In genomic region chr3:13896473-13897154, GRCh38 we compare ENCODE assay signal across 8 cellular contexts. TPM values are rescaled to one million over a fixed set of nuclear protein-coding genes. Genes with fewer than 3 reads are reported as not detected.
DNase-seq lines count a peak whose midpoint lies in the region; ATAC-seq, FAIRE-seq and TF ChIP-seq lines count a peak whose summit lies in the region.

No MANE protein-coding gene starts in this region.

- 12 to 13% methylated on average over 12 of the region's 12 CpGs for WGBS in lower leg skin, 2 donors

- H3K4me3 ChIP-seq in colonic mucosa: no peak overlapping the region
- no peak overlapping the region for H3K4me3 ChIP-seq in lower leg skin (ENCODE audit: low read depth, poor library complexity, severe bottlenecking)

- peak overlapping the region in 1 of 2 donors; percentile 80 for H3K9ac ChIP-seq in colonic mucosa (ENCODE audit: low read depth in 2 of 2, low read length in 2 of 2)

- TF ChIP-seq POLR2A in lower leg skin (IDR thresholded peaks at IDR 0.05): no peak

- DNase-seq in Ammon's horn (ENCODE audit: low spot score) (peak; percentile 84), NCI-H1092 treated with DMSO at 0.1 percent for 48 hours (lab: John Stamatoyannopoulos, UW) (peak; percentile 52), colonic mucosa (peak; percentile 70), lower leg skin (ENCODE audit: low spot score in 2 of 2) (peak; percentile 55 to 85)
- peak; percentile 21 to 70 for DNase-seq in stimulated activated effector memory CD8-positive, alpha-beta T cell treated with anti-CD3 and anti-CD28 coated beads, Interleukin-12 subunit alpha, Interleukin-12 subunit beta, amount 100 ng/mL, for 72 hours (ENCODE audit: low spot score in 2 of 2)

- peak overlapping the region; percentile 86 for H3K4me3 Mint-ChIP-seq in stimulated activated effector memory CD8-positive, alpha-beta T cell treated with anti-CD3 and anti-CD28 coated beads, Interleukin-12 subunit alpha, Interleukin-12 subunit beta, amount 100 ng/mL, for 72 hours

- H3K9me3 Mint-ChIP-seq in stimulated activated effector memory CD8-positive, alpha-beta T cell treated with anti-CD3 and anti-CD28 coated beads, Interleukin-12 subunit alpha, Interleukin-12 subunit beta, amount 100 ng/mL, for 72 hours: peaks cover 11% of the 10 kb centered on the region

- H3K9me3 ChIP-seq in colonic mucosa: no peaks in the 10 kb centered on the region

- peak; percentile 57 for ATAC-seq in GM18867 (IDR thresholded peaks at IDR 0.05; ENCODE audit: unreplicated experiment)
- peak; percentile 50 for ATAC-seq in stimulated activated effector memory CD8-positive, alpha-beta T cell treated with anti-CD3 and anti-CD28 coated beads, Interleukin-12 subunit alpha, Interleukin-12 subunit beta, amount 100 ng/mL, for 72 hours
- ATAC-seq in GM18873 (IDR thresholded peaks at IDR 0.05; ENCODE audit: low FRiP score, unreplicated experiment): no peak

- no peaks in the 10 kb centered on the region for H3K4me1 ChIP-seq in colonic mucosa

- peaks cover 13% of the 10 kb centered on the region for H3K4me1 Mint-ChIP-seq in stimulated activated effector memory CD8-positive, alpha-beta T cell treated with anti-CD3 and anti-CD28 coated beads, Interleukin-12 subunit alpha, Interleukin-12 subunit beta, amount 100 ng/mL, for 72 hours

- H3K27ac ChIP-seq in colonic mucosa: no peak overlapping the region

- no peaks in the 10 kb centered on the region for H3K27me3 ChIP-seq in colonic mucosa

- peaks cover 11% of the 10 kb centered on the region for H3K36me3 Mint-ChIP-seq in stimulated activated effector memory CD8-positive, alpha-beta T cell treated with anti-CD3 and anti-CD28 coated beads, Interleukin-12 subunit alpha, Interleukin-12 subunit beta, amount 100 ng/mL, for 72 hours

- TF ChIP-seq CTCF in colonic mucosa (IDR thresholded peaks at IDR 0.05) (peak; percentile 59), lower leg skin (IDR thresholded peaks at IDR 0.05) (no peak)

- H3K36me3 ChIP-seq in colonic mucosa: no peaks in the 10 kb centered on the region

- FAIRE-seq in TTC549 (lab: Jason Lieb, UNC): peak; percentile 73

- H3K27ac Mint-ChIP-seq in stimulated activated effector memory CD8-positive, alpha-beta T cell treated with anti-CD3 and anti-CD28 coated beads, Interleukin-12 subunit alpha, Interleukin-12 subunit beta, amount 100 ng/mL, for 72 hours: peak overlapping the region; percentile 92

- intact Hi-C loops in colonic mucosa (cut with DNase I): loop anchor here (5.0 to 10.0 kb wide), 3 partner anchors 216 to 576 kb away; no protein-coding TSS in a partner anchor
- intact Hi-C loops in lower leg skin (cut with DNase I; ENCODE audit: low total_unique reads): loop anchor here (5.0 kb wide), 2 partner anchors 221 to 571 kb away; no protein-coding TSS in a partner anchor

RNA-seq across cellular contexts. Expression of gene WNT7A, which starts 16.7 kb away (rescaled TPM):
- total RNA-seq in colonic mucosa: not detected
- total RNA-seq in lower leg skin: 1 to 10 TPM in 1 of 4 donors, under 1 TPM in 3; 0.49 to 2.4 (median 0.68) TPM
